ENCODE assay signal across 8 cellular contexts in genomic region chr9:131396626-131397025, GRCh38. TPM values are rescaled to one million over a fixed set of nuclear protein-coding genes. Genes with fewer than 3 reads are reported as not detected.
DNase-seq lines count a peak whose midpoint lies in the region; ATAC-seq and TF ChIP-seq lines count a peak whose summit lies in the region.

No MANE protein-coding gene starts in this region.

- TF ChIP-seq CTCF in activated B cell treated with CpG ODN at 0.5 μM for 24 hours (IDR thresholded peaks at IDR 0.05) (no peak), glutamatergic neuron (IDR thresholded peaks at IDR 0.05; ENCODE audit: partially characterized antibody, unreplicated experiment) (no peak)

- H3K4me1 ChIP-seq in HAP-1: peaks cover 46% of the 10 kb centered on the region

- intact Hi-C loops in activated B cell treated with CpG ODN at 0.5 μM for 24 hours (cut with micrococcal nuclease): loop anchor here (5.0 to 10.0 kb wide), 2 partner anchors 119 to 958 kb away; partner anchors contain the start of genes FAM78A and SETX

- in situ Hi-C loops in HAP-1 (cut with MboI; ENCODE audit: low sequenced_read_pairs): no loop called here

- no peaks in the 10 kb centered on the region for H3K27me3 Mint-ChIP-seq in activated B cell treated with CpG ODN at 0.5 μM for 24 hours
- H3K27me3 Mint-ChIP-seq in glutamatergic neuron (ENCODE audit: unreplicated experiment): peaks cover 13% of the 10 kb centered on the region
- no peaks in the 10 kb centered on the region for H3K27me3 Mint-ChIP-seq in stimulated activated memory B cell treated with anti-CD40 and anti-IgM and Interleukin-4, amounts not matched to agents 10 μg/mL and 1 μg/mL and 100 μg/mL, for 72 hours

- CTCF ChIA-PET in activated B cell treated with CpG ODN at 0.5 μM for 24 hours (lab: Charles Lee): interaction anchor here (0.8 kb wide), 1 partner anchor 81 kb away, joined by 3 read pairs; no protein-coding TSS in a partner anchor

- H3K27me3 ChIP-seq in HAP-1 (ENCODE audit: low read depth): no peaks in the 10 kb centered on the region

- H3K27ac Mint-ChIP-seq in activated B cell treated with CpG ODN at 0.5 μM for 24 hours: peak overlapping the region; percentile 84
- H3K27ac Mint-ChIP-seq in glutamatergic neuron (ENCODE audit: unreplicated experiment): peak overlapping the region; percentile 87
- peak overlapping the region; percentile 86 for H3K27ac Mint-ChIP-seq in stimulated activated memory B cell treated with anti-CD40 and anti-IgM and Interleukin-4, amounts not matched to agents 10 μg/mL and 1 μg/mL and 100 μg/mL, for 72 hours

- POLR2A ChIA-PET in activated B cell treated with CpG ODN at 0.5 μM for 24 hours (lab: Charles Lee): interaction anchor here (0.6 to 1.8 kb wide), 4 partner anchors 11 to 23 kb away, joined by 7 to 17 read pairs (median 8); no protein-coding TSS in a partner anchor

- H3K36me3 ChIP-seq in HAP-1 (replicated peaks): peaks cover 21% of the 10 kb centered on the region

- H3K4me3 Mint-ChIP-seq in activated B cell treated with CpG ODN at 0.5 μM for 24 hours: peak overlapping the region; percentile 90
- peak overlapping the region; percentile 99 for H3K4me3 Mint-ChIP-seq in glutamatergic neuron (ENCODE audit: unreplicated experiment)
- peak overlapping the region; percentile 88 for H3K4me3 Mint-ChIP-seq in stimulated activated memory B cell treated with anti-CD40 and anti-IgM and Interleukin-4, amounts not matched to agents 10 μg/mL and 1 μg/mL and 100 μg/mL, for 72 hours

- peaks cover 19% of the 10 kb centered on the region for H3K36me3 Mint-ChIP-seq in activated B cell treated with CpG ODN at 0.5 μM for 24 hours (ENCODE audit: low read depth)
- H3K36me3 Mint-ChIP-seq in glutamatergic neuron (ENCODE audit: unreplicated experiment): no peaks in the 10 kb centered on the region
- H3K36me3 Mint-ChIP-seq in stimulated activated memory B cell treated with anti-CD40 and anti-IgM and Interleukin-4, amounts not matched to agents 10 μg/mL and 1 μg/mL and 100 μg/mL, for 72 hours: peaks cover 12% of the 10 kb centered on the region

- DNase-seq in HAP-1 (ENCODE audit: low spot score in 2 of 2): no peak
- no peak for DNase-seq in activated B cell treated with CpG ODN at 0.5 μM for 24 hours
- DNase-seq in glutamatergic neuron: no peak
- DNase-seq in amniotic stem cell (lab: John Stamatoyannopoulos, UW): no peak
- DNase-seq in stimulated activated CD4-positive, alpha-beta T cell treated with anti-CD3 and anti-CD28 coated beads, Interleukin-4, amount 100 ng/mL, for 1 hour: no peak

- no peaks in the 10 kb centered on the region for H3K9me3 ChIP-seq in HAP-1

- no peaks in the 10 kb centered on the region for H3K9me3 Mint-ChIP-seq in activated B cell treated with CpG ODN at 0.5 μM for 24 hours
- H3K9me3 Mint-ChIP-seq in glutamatergic neuron (ENCODE audit: unreplicated experiment): peaks cover 15% of the 10 kb centered on the region
- H3K9me3 Mint-ChIP-seq in stimulated activated memory B cell treated with anti-CD40 and anti-IgM and Interleukin-4, amounts not matched to agents 10 μg/mL and 1 μg/mL and 100 μg/mL, for 72 hours: no peaks in the 10 kb centered on the region

- peak overlapping the region; percentile 54 for H3K4me3 ChIP-seq in HAP-1

- H3K4me1 Mint-ChIP-seq in activated B cell treated with CpG ODN at 0.5 μM for 24 hours (peaks cover 67% of the 10 kb centered on the region), glutamatergic neuron (ENCODE audit: low read depth, unreplicated experiment) (peaks cover 40% of the 10 kb centered on the region)
- peaks cover 68% of the 10 kb centered on the region for H3K4me1 Mint-ChIP-seq in stimulated activated memory B cell treated with anti-CD40 and anti-IgM and Interleukin-4, amounts not matched to agents 10 μg/mL and 1 μg/mL and 100 μg/mL, for 72 hours

- no peak for ATAC-seq in activated B cell treated with CpG ODN at 0.5 μM for 24 hours (ENCODE audit: low read depth)
- no peak for ATAC-seq in stimulated activated memory B cell treated with anti-CD40 and anti-IgM and Interleukin-4, amounts not matched to agents 10 μg/mL and 1 μg/mL and 100 μg/mL, for 72 hours
- no peak for ATAC-seq in GM21360 (IDR thresholded peaks at IDR 0.05; ENCODE audit: unreplicated experiment)
- no peak for ATAC-seq in GM19452 (IDR thresholded peaks at IDR 0.05; ENCODE audit: unreplicated experiment)

RNA-seq across cellular contexts. Expression of gene PRRC2B, which starts 2.7 kb away (rescaled TPM):
- 170 and 206 TPM in 2 replicates for total RNA-seq in activated B cell treated with CpG ODN at 0.5 μM for 24 hours
- 489 TPM for total RNA-seq in glutamatergic neuron (ENCODE audit: unreplicated experiment)
